In genomic region chr3:178381971-178382370, GRCh38 we compare ENCODE assay signal across 20 cellular contexts.
A peak's percentile ranks its signal among the peaks of the same experiment; 100 is the strongest.
DNase-seq lines count a peak whose midpoint lies in the region; ATAC-seq and TF ChIP-seq lines count a peak whose summit lies in the region.
"Had no signal": no experiment of that assay in that cellular context is flagged by ENCODE, and none has a peak within 500 bp of the region (broad histone marks: within the 10 kb centered on the region; RNA-seq: fewer than 3 reads in every experiment).

No MANE protein-coding gene starts in this region.

- no peaks in the 10 kb centered on the region for H3K79me2 ChIP-seq in SK-N-SH (ENCODE audit: insufficient read depth)

- peaks cover 31% of the 10 kb centered on the region for H3F3A ChIP-seq in SK-N-SH (replicated peaks; ENCODE audit: insufficient read depth)

- H3K4me1 ChIP-seq in SK-N-SH (ENCODE audit: control insufficient read depth in 1 of 2, insufficient read depth in 2 of 2, low read depth in 1 of 2, low read length in 1 of 2) (peaks cover 21 to 28% of the 10 kb centered on the region in 2 experiments), skeletal muscle satellite cell (ENCODE audit: control insufficient read depth, insufficient read depth, low read length) (peaks cover 43% of the 10 kb centered on the region), aorta (ENCODE audit: control insufficient read depth in 1 of 2, insufficient read depth in 2 of 2, low read length in 2 of 2) (peaks cover 4 to 8% of the 10 kb centered on the region in 2 donors)

- TF ChIP-seq CTCF in SK-N-SH (IDR thresholded peaks at IDR 0.05) = no peak

- H3K4me2 ChIP-seq in SK-N-SH = peak overlapping the region; percentile 36; the same call in 1 of the 2 replicates
- H3K4me2 ChIP-seq in skeletal muscle satellite cell (ENCODE audit: low read length) = peak overlapping the region; percentile 50

- 72% methylated on average over 1 of the region's 1 CpG for WGBS in SK-N-SH (ENCODE audit: low lambda C conversion rate)
- 2 to 3% methylated on average over 1 of the region's 1 CpG for WGBS in aorta, 2 donors

- intact Hi-C loops in aorta (cut with DNase I) = loop anchor here in 1 of 2 donors (10.0 kb wide), 5 partner anchors 477 to 1507 kb away; no protein-coding TSS in a partner anchor

- TF ChIP-seq EP300 in SK-N-SH (IDR thresholded peaks at IDR 0.05; ENCODE audit: borderline replicate concordance in 1 of 2, low read depth in 1 of 2, low read length in 1 of 2) = no peak

- DNase-seq in GM03348 (ENCODE audit: low spot score) (peak; percentile 16), SK-N-SH (no peak), fibroblast of peridontal ligament (ENCODE audit: extremely low read depth) (peak; percentile 43), aorta (no peak)
- DNase-seq in stimulated activated naive CD4-positive, alpha-beta T cell treated with Interleukin-2 at 50 U/mL for 16 hours (lab: John Stamatoyannopoulos, UW) = no peak
- no peak for DNase-seq in central memory CD4-positive, alpha-beta T cell
- DNase-seq: activated CD4-positive, alpha-beta T cell treated with anti-CD3 and anti-CD28 coated beads for 36 hours; activated naive CD4-positive, alpha-beta T cell treated with anti-CD3 and anti-CD28 coated beads, Interleukin-2, amount 50 U/mL, for 16 hours; activated T-cell treated with anti-CD3 and anti-CD28 coated beads, Interleukin-2, amount 50 U/mL, for 48 hours; DMS79; effector CD8-positive, alpha-beta T cell; KBM-7; NCI-H1694; NCI-H774; posterior cingulate gyrus; sigmoid colon had no signal

- no peaks in the 10 kb centered on the region for H3K9me2 ChIP-seq in SK-N-SH

- ATAC-seq in aorta (ENCODE audit: low FRiP score) = no peak
- ATAC-seq: activated CD4-positive, alpha-beta T cell treated with anti-CD3 and anti-CD28 coated beads for 36 hours; natural killer cell treated with Interleukin-12 subunit alpha and Interleukin-12 subunit beta and Interleukin-15 and Interleukin-18, amount 100 ng/mL, for 72 hours had no signal

- peak overlapping the region; percentile 84 to 95 for H3K27ac ChIP-seq in SK-N-SH (ENCODE audit: low read depth in 2 of 2, low read length in 1 of 2)
- H3K27ac ChIP-seq in aorta (ENCODE audit: low read depth in 1 of 2, low read length in 2 of 2) = no peak overlapping the region
- H3K27ac ChIP-seq: suprapubic skin, vagina had no signal

- TF ChIP-seq RAD21 in SK-N-SH (IDR thresholded peaks at IDR 0.05; ENCODE audit: low read length) = no peak; the same call in 1 of the 2 replicates

- CTCF ChIA-PET in SK-N-SH (lab: Yijun Ruan, JAX) = no interaction called here

- H3K9ac ChIP-seq in SK-N-SH (peak overlapping the region; percentile 39; the same call in 1 of the 2 replicates), skeletal muscle satellite cell (ENCODE audit: low read depth, low read length) (peak overlapping the region; percentile 36)

- H2AFZ ChIP-seq in SK-N-SH (ENCODE audit: low read depth) = no peak overlapping the region

- POLR2A ChIA-PET in SK-N-SH (lab: Yijun Ruan, JAX) = no interaction called here

- H3K36me3 ChIP-seq in SK-N-SH (replicated peaks in 1 of 2; ENCODE audit: control insufficient read depth in 1 of 2, insufficient read depth in 2 of 2, low read length in 1 of 2) = no peaks in the 10 kb centered on the region
- no peaks in the 10 kb centered on the region for H3K36me3 ChIP-seq in skeletal muscle satellite cell (ENCODE audit: insufficient read depth, low read length)
- no peaks in the 10 kb centered on the region for H3K36me3 ChIP-seq in aorta (ENCODE audit: control insufficient read depth in 1 of 2, insufficient read depth in 2 of 2, low read length in 1 of 2)
- H3K36me3 ChIP-seq: sigmoid colon, suprapubic skin, vagina had no signal

- H3K27me3 ChIP-seq in SK-N-SH (ENCODE audit: insufficient read depth) = no peaks in the 10 kb centered on the region
- H3K27me3 ChIP-seq in skeletal muscle satellite cell (ENCODE audit: control insufficient read depth, insufficient read depth, low read length) = no peaks in the 10 kb centered on the region
- H3K27me3 ChIP-seq in aorta (ENCODE audit: control insufficient read depth in 1 of 2, insufficient read depth in 2 of 2, low read length in 1 of 2) = no peaks in the 10 kb centered on the region
- H3K27me3 ChIP-seq: sigmoid colon, suprapubic skin, vagina had no signal

- H3K9me3 ChIP-seq in SK-N-SH = no peaks in the 10 kb centered on the region
- no peaks in the 10 kb centered on the region for H3K9me3 ChIP-seq in skeletal muscle satellite cell (replicated peaks; ENCODE audit: low read length)
- no peaks in the 10 kb centered on the region for H3K9me3 ChIP-seq in aorta (ENCODE audit: control insufficient read depth, low read length)
- H3K9me3 ChIP-seq: sigmoid colon, suprapubic skin, vagina had no signal

- H4K20me1 ChIP-seq in SK-N-SH (ENCODE audit: insufficient read depth) = no peaks in the 10 kb centered on the region

- H3K4me3 ChIP-seq in SK-N-SH (ENCODE audit: low read depth in 2 of 2, low read length in 1 of 2) = no peak overlapping the region
- H3K4me3 ChIP-seq in skeletal muscle satellite cell (ENCODE audit: low read length) = no peak overlapping the region
- no peak overlapping the region for H3K4me3 ChIP-seq in aorta (ENCODE audit: low read length in 2 of 2)
- H3K4me3 ChIP-seq: sigmoid colon, suprapubic skin, vagina had no signal

TF ChIP-seq in SK-N-SH, 30 proteins besides CTCF, POLR2A, EP300 and RAD21:
- TF ChIP-seq MEF2A (IDR thresholded peaks at IDR 0.05; ENCODE audit: borderline replicate concordance, low read depth) = no peak
- no peak for TF ChIP-seq ELF1 (IDR thresholded peaks at IDR 0.05)
- TF ChIP-seq SMC3 (IDR thresholded peaks at IDR 0.05; ENCODE audit: low read depth, low read length) = no peak
- no peak for TF ChIP-seq JUND (IDR thresholded peaks at IDR 0.05)
- TF ChIP-seq FOXJ3 (CRISPR knock-in tag; IDR thresholded peaks at IDR 0.05) = no peak
- TF ChIP-seq SIN3A (IDR thresholded peaks at IDR 0.05; ENCODE audit: borderline replicate concordance, low read depth, low read length) = no peak
- no peak for TF ChIP-seq RXRA (IDR thresholded peaks at IDR 0.05; ENCODE audit: borderline replicate concordance, low read depth)
- TF ChIP-seq EZH2phosphoT487 (IDR thresholded peaks at IDR 0.05; ENCODE audit: borderline replicate concordance, low read depth) = no peak
- TF ChIP-seq MXI1 (IDR thresholded peaks at IDR 0.05; ENCODE audit: low read depth, low read length) = no peak
- no peak for TF ChIP-seq ZBTB33 (IDR thresholded peaks at IDR 0.05; ENCODE audit: borderline replicate concordance, low read depth)
TF ChIP-seq in SK-N-SH: peak in this region for 0.

Comparison
In these comparisons a context has a peak if more than half of its experiments do, and no peak if none do; other contexts are left out.
1. DNase-seq: peak in GM03348 (single experiment) and fibroblast of peridontal ligament (single experiment); none in SK-N-SH (single experiment), stimulated activated naive CD4-positive, alpha-beta T cell treated with Interleukin-2 at 50 U/mL for 16 hours (single experiment), aorta (0 of 2) and central memory CD4-positive, alpha-beta T cell (single experiment).
2. H3K27ac ChIP-seq: peak in SK-N-SH (2 of 2); none in aorta (0 of 2).